ENCODE assay signal across 9 cellular contexts in genomic region chrX:130902446-130902782, GRCh38. TPM values are rescaled to one million over a fixed set of nuclear protein-coding genes. Genes with fewer than 3 reads are reported as not detected.
DNase-seq lines count a peak whose midpoint lies in the region; TF ChIP-seq lines count a peak whose summit lies in the region.
"Had no signal": no experiment of that assay in that cellular context is flagged by ENCODE, and none has a peak within 500 bp of the region (broad histone marks: within the 10 kb centered on the region; RNA-seq: fewer than 3 reads in every experiment).

No MANE protein-coding gene starts in this region.

- peaks cover 4% of the 10 kb centered on the region for H3K4me1 Mint-ChIP-seq in glutamatergic neuron (ENCODE audit: low read depth, unreplicated experiment)

- no peak for TF ChIP-seq CTCF in glutamatergic neuron (IDR thresholded peaks at IDR 0.05; ENCODE audit: partially characterized antibody, unreplicated experiment)

- H3K9me3 ChIP-seq in GM23248 (ENCODE audit: low read depth): no peaks in the 10 kb centered on the region
- no peaks in the 10 kb centered on the region for H3K9me3 ChIP-seq in SJSA1 (replicated peaks)
- no peaks in the 10 kb centered on the region for H3K9me3 ChIP-seq in skeletal muscle tissue (ENCODE audit: control insufficient read depth in 3 of 3, low read length in 3 of 3)

- H3K9ac ChIP-seq in GM23248 (peak overlapping the region; percentile 98), skeletal muscle tissue (ENCODE audit: low read depth in 1 of 3, low read length in 3 of 3) (peak overlapping the region; percentile 66 to 83 (median 78))

- no peak overlapping the region for H3K4me3 Mint-ChIP-seq in glutamatergic neuron (ENCODE audit: unreplicated experiment)

- no peaks in the 10 kb centered on the region for H4K20me1 ChIP-seq in GM23248 (ENCODE audit: insufficient read depth)

- no peaks in the 10 kb centered on the region for H3K36me3 Mint-ChIP-seq in glutamatergic neuron (ENCODE audit: unreplicated experiment)
- H3K36me3 Mint-ChIP-seq: immature natural killer cell had no signal

- H3K27me3 Mint-ChIP-seq in glutamatergic neuron (ENCODE audit: unreplicated experiment): no peaks in the 10 kb centered on the region

- WGBS in GM23248 (ENCODE audit: low coverage in 1 of 2, low lambda C conversion rate in 2 of 2, missing lambda C conversion rate in 2 of 2), 2 experiments: 2 to 3% methylated on average over 5 to 11 of the region's 11 CpGs

- in situ Hi-C loops in GM23248 (cut with MboI): no loop called here

- peak overlapping the region; percentile 90 for H2AFZ ChIP-seq in GM23248

- H3K4me1 ChIP-seq in GM23248 (ENCODE audit: insufficient read depth) (peaks cover 4% of the 10 kb centered on the region; the same call in 1 of the 2 replicates), SJSA1 (replicated peaks) (peaks cover 3% of the 10 kb centered on the region), skeletal muscle tissue (ENCODE audit: control insufficient read depth in 3 of 3, insufficient read depth in 3 of 3, low read length in 3 of 3) (no peaks in the 10 kb centered on the region)

- H3K79me2 ChIP-seq in GM23248 (ENCODE audit: insufficient read depth): peaks cover 7% of the 10 kb centered on the region

- H3K27me3 ChIP-seq in GM23248 (replicated peaks; ENCODE audit: insufficient read depth): no peaks in the 10 kb centered on the region
- no peaks in the 10 kb centered on the region for H3K27me3 ChIP-seq in SJSA1 (replicated peaks)
- no peaks in the 10 kb centered on the region for H3K27me3 ChIP-seq in skeletal muscle tissue (ENCODE audit: control insufficient read depth in 3 of 3, insufficient read depth in 3 of 3, low read length in 3 of 3)

- DNase-seq in GM23248: no peak
- DNase-seq in SJSA1 (ENCODE audit: low read depth in 1 of 2, low spot score in 2 of 2): no peak
- DNase-seq in glutamatergic neuron: no peak
- no peak for DNase-seq in 8988T
- no peak for DNase-seq in NCI-H2196 treated with DMSO at 0.1 percent for 48 hours (lab: John Stamatoyannopoulos, UW; ENCODE audit: unreplicated experiment)
- no peak for DNase-seq in germinal center (ENCODE audit: low spot score)
- DNase-seq in cerebellar cortex (ENCODE audit: low spot score): no peak

- peak overlapping the region; percentile 38 for H3K27ac Mint-ChIP-seq in glutamatergic neuron (ENCODE audit: unreplicated experiment)

- peaks cover 3% of the 10 kb centered on the region; the same call in 1 of the 2 replicates for H3F3A ChIP-seq in GM23248 (ENCODE audit: insufficient read depth)

- H3K9me2 ChIP-seq in GM23248 (ENCODE audit: insufficient read depth): no peaks in the 10 kb centered on the region

- H3K27ac ChIP-seq in GM23248 (peak overlapping the region; percentile 86), SJSA1 (no peak overlapping the region), skeletal muscle tissue (ENCODE audit: low read depth, low read length) (peak overlapping the region; percentile 83)

- H3K36me3 ChIP-seq in GM23248 (ENCODE audit: low read depth) (no peaks in the 10 kb centered on the region), SJSA1 (no peaks in the 10 kb centered on the region), skeletal muscle tissue (ENCODE audit: control insufficient read depth in 3 of 3, insufficient read depth in 3 of 3, low read length in 3 of 3) (peaks cover 0 to 3% (median 0%) of the 10 kb centered on the region in 3 donors)

- peak overlapping the region; percentile 97 for H3K4me3 ChIP-seq in GM23248
- H3K4me3 ChIP-seq in SJSA1: peak overlapping the region; percentile 87
- H3K4me3 ChIP-seq in skeletal muscle tissue (ENCODE audit: low read length in 3 of 3): peak overlapping the region; percentile 67 to 73 (median 68)

- peaks cover 4% of the 10 kb centered on the region for H3K9me3 Mint-ChIP-seq in glutamatergic neuron (ENCODE audit: unreplicated experiment)
- H3K9me3 Mint-ChIP-seq: immature natural killer cell had no signal

- peak overlapping the region; percentile 99 for H3K4me2 ChIP-seq in GM23248 (ENCODE audit: unreplicated experiment)

RNA-seq across cellular contexts. Expression of gene ENOX2, which starts 0.6 kb away (rescaled TPM):
- 8.9 and 14.5 TPM in 2 replicates for total RNA-seq in GM23248 (2014; rRNA removed; shearing (Covaris generic))
- 13.4 and 13.6 TPM in 2 replicates for polyA plus RNA-seq in GM23248 (2016; fragmentation: Nextera tagmentation; extraction: Ambion mirVana)
- 7.5 and 12.5 TPM in 2 replicates for total RNA-seq in SJSA1 (2014; rRNA removed; shearing (Covaris generic))
- 15.4 TPM for total RNA-seq in glutamatergic neuron (ENCODE audit: unreplicated experiment)
- 11.5 TPM for total RNA-seq in skeletal muscle tissue
